Comparison of ENCODE assay signal across 1 cellular context in the genomic region with DNA sequence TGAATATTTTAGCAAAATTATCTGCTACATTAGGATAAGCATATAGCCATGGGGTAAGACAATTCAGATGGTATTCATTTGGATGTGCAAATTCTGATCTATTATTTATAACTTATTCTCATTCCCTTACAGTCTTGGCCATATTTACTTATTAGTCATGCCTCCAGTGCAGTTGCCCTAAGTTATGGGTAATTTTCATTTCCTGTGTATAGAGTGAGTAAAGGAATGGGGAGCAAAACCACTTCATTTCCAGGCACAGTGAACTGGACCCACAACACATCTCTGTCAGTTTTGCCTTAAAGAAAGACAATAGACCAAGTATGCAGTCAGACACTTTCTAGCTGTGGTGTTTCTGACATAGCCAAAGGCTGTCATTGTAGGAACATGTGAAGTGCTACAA.
TF ChIP-seq lines count a peak whose summit lies in the region.

No MANE protein-coding gene starts in this region.

TF ChIP-seq in SK-N-SH treated with all-trans-retinoic acid at 6 μM for 48 hours, 23 proteins besides CTCF, POLR2A, EP300 and RAD21 (continued from another document):
- TF ChIP-seq, protein P1, sequence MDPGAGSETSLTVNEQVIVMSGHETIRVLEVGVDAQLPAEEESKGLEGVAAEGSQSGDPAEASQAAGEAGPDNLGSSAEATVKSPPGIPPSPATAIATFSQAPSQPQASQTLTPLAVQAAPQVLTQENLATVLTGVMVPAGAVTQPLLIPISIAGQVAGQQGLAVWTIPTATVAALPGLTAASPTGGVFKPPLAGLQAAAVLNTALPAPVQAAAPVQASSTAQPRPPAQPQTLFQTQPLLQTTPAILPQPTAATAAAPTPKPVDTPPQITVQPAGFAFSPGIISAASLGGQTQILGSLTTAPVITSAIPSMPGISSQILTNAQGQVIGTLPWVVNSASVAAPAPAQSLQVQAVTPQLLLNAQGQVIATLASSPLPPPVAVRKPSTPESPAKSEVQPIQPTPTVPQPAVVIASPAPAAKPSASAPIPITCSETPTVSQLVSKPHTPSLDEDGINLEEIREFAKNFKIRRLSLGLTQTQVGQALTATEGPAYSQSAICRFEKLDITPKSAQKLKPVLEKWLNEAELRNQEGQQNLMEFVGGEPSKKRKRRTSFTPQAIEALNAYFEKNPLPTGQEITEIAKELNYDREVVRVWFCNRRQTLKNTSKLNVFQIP (CRISPR knock-in tag; IDR thresholded peaks at IDR 0.05; ENCODE audit: borderline replicate concordance, low read depth): no peak
- TF ChIP-seq RARB (CRISPR knock-in tag; IDR thresholded peaks at IDR 0.05) (no peak), ZC3H10 (CRISPR knock-in tag; IDR thresholded peaks at IDR 0.05) (no peak), ISL1 (CRISPR knock-in tag; IDR thresholded peaks at IDR 0.05) (no peak), SNAI2 (CRISPR knock-in tag; IDR thresholded peaks at IDR 0.05) (no peak), ARNTL (CRISPR knock-in tag; IDR thresholded peaks at IDR 0.05; ENCODE audit: borderline replicate concordance, low read depth) (no peak), ZFP30 (CRISPR knock-in tag; IDR thresholded peaks at IDR 0.05) (no peak)
- TF ChIP-seq, protein P2, sequence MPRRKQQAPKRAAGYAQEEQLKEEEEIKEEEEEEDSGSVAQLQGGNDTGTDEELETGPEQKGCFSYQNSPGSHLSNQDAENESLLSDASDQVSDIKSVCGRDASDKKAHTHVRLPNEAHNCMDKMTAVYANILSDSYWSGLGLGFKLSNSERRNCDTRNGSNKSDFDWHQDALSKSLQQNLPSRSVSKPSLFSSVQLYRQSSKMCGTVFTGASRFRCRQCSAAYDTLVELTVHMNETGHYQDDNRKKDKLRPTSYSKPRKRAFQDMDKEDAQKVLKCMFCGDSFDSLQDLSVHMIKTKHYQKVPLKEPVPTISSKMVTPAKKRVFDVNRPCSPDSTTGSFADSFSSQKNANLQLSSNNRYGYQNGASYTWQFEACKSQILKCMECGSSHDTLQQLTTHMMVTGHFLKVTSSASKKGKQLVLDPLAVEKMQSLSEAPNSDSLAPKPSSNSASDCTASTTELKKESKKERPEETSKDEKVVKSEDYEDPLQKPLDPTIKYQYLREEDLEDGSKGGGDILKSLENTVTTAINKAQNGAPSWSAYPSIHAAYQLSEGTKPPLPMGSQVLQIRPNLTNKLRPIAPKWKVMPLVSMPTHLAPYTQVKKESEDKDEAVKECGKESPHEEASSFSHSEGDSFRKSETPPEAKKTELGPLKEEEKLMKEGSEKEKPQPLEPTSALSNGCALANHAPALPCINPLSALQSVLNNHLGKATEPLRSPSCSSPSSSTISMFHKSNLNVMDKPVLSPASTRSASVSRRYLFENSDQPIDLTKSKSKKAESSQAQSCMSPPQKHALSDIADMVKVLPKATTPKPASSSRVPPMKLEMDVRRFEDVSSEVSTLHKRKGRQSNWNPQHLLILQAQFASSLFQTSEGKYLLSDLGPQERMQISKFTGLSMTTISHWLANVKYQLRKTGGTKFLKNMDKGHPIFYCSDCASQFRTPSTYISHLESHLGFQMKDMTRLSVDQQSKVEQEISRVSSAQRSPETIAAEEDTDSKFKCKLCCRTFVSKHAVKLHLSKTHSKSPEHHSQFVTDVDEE (CRISPR knock-in tag; IDR thresholded peaks at IDR 0.05): no peak
